15 cellular contexts compared by ENCODE assay signal in the genomic region with DNA sequence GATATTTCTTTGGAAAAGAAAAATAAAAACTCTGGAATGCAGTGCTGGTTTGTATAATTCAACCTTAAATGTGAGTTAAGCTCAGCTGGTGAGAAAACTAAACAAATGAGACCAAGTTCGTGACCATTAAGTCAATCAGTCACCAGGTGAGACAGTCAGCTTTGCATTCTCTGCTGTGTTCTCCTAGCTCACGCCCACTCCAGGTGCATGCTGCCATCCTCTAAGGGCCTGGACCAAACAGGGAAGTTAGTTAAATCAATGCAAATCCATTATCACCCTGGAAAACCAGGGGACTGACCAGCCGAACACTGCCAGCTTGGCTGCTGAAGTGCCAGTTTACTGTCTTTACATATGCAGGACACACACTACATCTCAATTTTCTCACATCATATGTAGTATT. TPM values are rescaled to one million over a fixed set of nuclear protein-coding genes. Genes with fewer than 3 reads are reported as not detected.
"Had no signal": no experiment of that assay in that cellular context is flagged by ENCODE, and none has a peak within 500 bp of the region (broad histone marks: within the 10 kb centered on the region; RNA-seq: fewer than 3 reads in every experiment).

No MANE protein-coding gene starts in this region.

- H3K4me3 Mint-ChIP-seq: activated CD8-positive, alpha-beta memory T cell treated with anti-CD3 and anti-CD28 coated beads, Interleukin-2, amount 10 ng/mL, durations not matched to agents 7 days and 5 days; activated naive CD8-positive, alpha-beta T cell; activated T-cell treated with anti-CD3 and anti-CD28 coated beads, Interleukin-2, amount 50 U/mL, for 24 hours; immature natural killer cell; naive B cell had no signal

- H3K27ac Mint-ChIP-seq: activated CD8-positive, alpha-beta memory T cell treated with anti-CD3 and anti-CD28 coated beads, Interleukin-2, amount 10 ng/mL, durations not matched to agents 7 days and 5 days; activated naive CD8-positive, alpha-beta T cell; activated T-cell treated with anti-CD3 and anti-CD28 coated beads, Interleukin-2, amount 50 U/mL, for 24 hours; immature natural killer cell; naive B cell had no signal

- H3K27ac ChIP-seq: brain microvascular endothelial cell, parathyroid adenoma had no signal

- H3K79me2 ChIP-seq: parathyroid adenoma had no signal

- DNase-seq: activated CD4-positive, alpha-beta T cell treated with anti-CD3 and anti-CD28 coated beads for 1 hour; activated CD4-positive, alpha-beta T cell treated with anti-CD3 and anti-CD28 coated beads, Interleukin-2, amount 50 U/mL, for 48 hours; activated CD8-positive, alpha-beta memory T cell treated with anti-CD3 and anti-CD28 coated beads, Interleukin-2, amount 10 ng/mL, durations not matched to agents 7 days and 5 days; activated effector memory CD4-positive, alpha-beta T cell treated with anti-CD3 and anti-CD28 coated beads, Interleukin-2, amount 50 U/mL, for 16 hours; activated T-cell treated with anti-CD3 and anti-CD28 coated beads, Interleukin-2, amount 50 U/mL, for 24 hours; amygdala; brain microvascular endothelial cell; effector memory CD4-positive, alpha-beta T cell; erythroblast; immature natural killer cell; left cardiac atrium; naive B cell; retina had no signal

- H3K36me3 ChIP-seq: brain microvascular endothelial cell had no signal

- H2AFZ ChIP-seq: parathyroid adenoma had no signal

- H3K9me3 Mint-ChIP-seq: activated T-cell treated with anti-CD3 and anti-CD28 coated beads, Interleukin-2, amount 50 U/mL, for 24 hours; immature natural killer cell had no signal

- H3K9ac ChIP-seq: parathyroid adenoma had no signal

- H3K4me1 Mint-ChIP-seq: activated CD8-positive, alpha-beta memory T cell treated with anti-CD3 and anti-CD28 coated beads, Interleukin-2, amount 10 ng/mL, durations not matched to agents 7 days and 5 days had no signal

- H3K4me1 ChIP-seq: parathyroid adenoma had no signal

- H3K27me3 ChIP-seq: brain microvascular endothelial cell had no signal

- H3K36me3 Mint-ChIP-seq: activated CD8-positive, alpha-beta memory T cell treated with anti-CD3 and anti-CD28 coated beads, Interleukin-2, amount 10 ng/mL, durations not matched to agents 7 days and 5 days; activated naive CD8-positive, alpha-beta T cell; immature natural killer cell had no signal

RNA-seq across cellular contexts. Expression of a gene that starts 7.2 kb away (rescaled TPM):
- total RNA-seq: activated CD8-positive, alpha-beta memory T cell treated with anti-CD3 and anti-CD28 coated beads, Interleukin-2, amount 10 ng/mL, durations not matched to agents 7 days and 5 days had no signal
- polyA plus RNA-seq: immature natural killer cell had no signal
